22 cellular contexts compared by ENCODE assay signal in genomic region chr3:17204049-17204650, GRCh38.
"Had no signal": no experiment of that assay in that cellular context is flagged by ENCODE, and none has a peak within 500 bp of the region (broad histone marks: within the 10 kb centered on the region; RNA-seq: fewer than 3 reads in every experiment).

No MANE protein-coding gene starts in this region.

- H3K4me1 Mint-ChIP-seq: T-helper 17 cell had no signal

- H2AFZ ChIP-seq: PC-9 had no signal

- H3K27ac Mint-ChIP-seq: activated naive CD8-positive, alpha-beta T cell treated with anti-CD3 and anti-CD28 coated beads, Interleukin-2, amount 10 ng/mL, durations not matched to agents 7 days and 5 days; T-helper 17 cell; WTC11 had no signal

- H3K27me3 ChIP-seq: body of pancreas had no signal

- ATAC-seq: activated T-cell treated with anti-CD3 and anti-CD28 coated beads, Interleukin-2, amount 50 U/mL, for 4 hours; body of pancreas; T-helper 17 cell; WTC11 had no signal

- H3K27ac ChIP-seq: body of pancreas, PC-9 had no signal

- H3K9me3 ChIP-seq: body of pancreas had no signal

- DNase-seq: activated CD4-positive, alpha-beta T cell treated with anti-CD3 and anti-CD28 coated beads for 48 hours; activated CD4-positive, alpha-beta T cell treated with anti-CD3 and anti-CD28 coated beads, Interleukin-2, amount 50 U/mL, for 48 hours; activated CD4-positive, CD25-positive, alpha-beta regulatory T cell treated with anti-CD3 and anti-CD28 coated beads, Interleukin-2, amount 50 U/mL, for 72 hours; activated gamma-delta T cell; activated naive CD4-positive, alpha-beta T cell treated with anti-CD3 and anti-CD28 coated beads, Interleukin-2, amount 50 U/mL, for 16 hours; activated naive CD8-positive, alpha-beta T cell treated with anti-CD3 and anti-CD28 coated beads, Interleukin-2, amount 10 ng/mL, durations not matched to agents 7 days and 5 days; activated T-cell treated with anti-CD3 and anti-CD28 coated beads, Interleukin-2, amount 50 U/mL, for 4 hours; aorta; body of pancreas; central memory CD4-positive, alpha-beta T cell; KG1; NCI-H1092; NCI-H1930; NCI-H2107; NCI-H2171 treated with DMSO at 0.1 percent for 48 hours; NCI-H226; NCI-H69; PC-9; SIG-M5; T-helper 17 cell; T-helper 9 cell had no signal

- H3K4me3 ChIP-seq: body of pancreas, PC-9 had no signal

- H3K4me1 ChIP-seq: body of pancreas had no signal

- H3K4me3 Mint-ChIP-seq: activated naive CD8-positive, alpha-beta T cell treated with anti-CD3 and anti-CD28 coated beads, Interleukin-2, amount 10 ng/mL, durations not matched to agents 7 days and 5 days; activated T-cell treated with anti-CD3 and anti-CD28 coated beads, Interleukin-2, amount 50 U/mL, for 4 hours; T-helper 17 cell; WTC11 had no signal

- H3K27me3 Mint-ChIP-seq: activated naive CD8-positive, alpha-beta T cell treated with anti-CD3 and anti-CD28 coated beads, Interleukin-2, amount 10 ng/mL, durations not matched to agents 7 days and 5 days; T-helper 17 cell had no signal

- H3K4me2 ChIP-seq: PC-9 had no signal
